18 cellular contexts compared by ENCODE assay signal in genomic region chr1:185467125-185467524, GRCh38.
"Had no signal": no experiment of that assay in that cellular context is flagged by ENCODE, and none has a peak within 500 bp of the region (broad histone marks: within the 10 kb centered on the region; RNA-seq: fewer than 3 reads in every experiment).

No MANE protein-coding gene starts in this region.

- H3K27me3 ChIP-seq: hepatocyte, neutrophil, spleen, uterus had no signal

- H3K27ac Mint-ChIP-seq: naive thymus-derived CD4-positive, alpha-beta T cell; type B pancreatic cell had no signal

- H3K36me3 ChIP-seq: neutrophil, spleen, uterus had no signal

- H3K4me2 ChIP-seq: hepatocyte had no signal

- H3K79me2 ChIP-seq: hepatocyte had no signal

- DNase-seq: effector CD4-positive, alpha-beta T cell; foreskin melanocyte; head of caudate nucleus; kidney; left cardiac atrium; left ventricle myocardium superior; naive thymus-derived CD4-positive, alpha-beta T cell; psoas muscle; retina; spleen; stimulated activated CD4-positive, alpha-beta T cell treated with anti-CD3 and anti-CD28 coated beads, Interleukin-2, amount 100 ng/mL, for 24 hours; stimulated activated naive CD4-positive, alpha-beta T cell; uterus had no signal

- H3K4me3 Mint-ChIP-seq: naive thymus-derived CD4-positive, alpha-beta T cell; type B pancreatic cell had no signal

- H3K36me3 Mint-ChIP-seq: type B pancreatic cell had no signal

- ATAC-seq: left cardiac atrium; left ventricle myocardium superior; naive thymus-derived CD4-positive, alpha-beta T cell; psoas muscle; sciatic nerve had no signal

- FAIRE-seq: kidney had no signal

- H3K4me3 ChIP-seq: coronary artery, hepatocyte, psoas muscle, spleen, uterus had no signal

- H2AFZ ChIP-seq: hepatocyte had no signal

- H3K4me1 ChIP-seq: psoas muscle, uterus had no signal

- H3K9me3 ChIP-seq: neutrophil, psoas muscle, spleen, uterus had no signal

- H3K27ac ChIP-seq: coronary artery, hepatocyte, neutrophil, psoas muscle, spleen, uterus had no signal
